ENCODE assay signal across 24 cellular contexts in the genomic region with DNA sequence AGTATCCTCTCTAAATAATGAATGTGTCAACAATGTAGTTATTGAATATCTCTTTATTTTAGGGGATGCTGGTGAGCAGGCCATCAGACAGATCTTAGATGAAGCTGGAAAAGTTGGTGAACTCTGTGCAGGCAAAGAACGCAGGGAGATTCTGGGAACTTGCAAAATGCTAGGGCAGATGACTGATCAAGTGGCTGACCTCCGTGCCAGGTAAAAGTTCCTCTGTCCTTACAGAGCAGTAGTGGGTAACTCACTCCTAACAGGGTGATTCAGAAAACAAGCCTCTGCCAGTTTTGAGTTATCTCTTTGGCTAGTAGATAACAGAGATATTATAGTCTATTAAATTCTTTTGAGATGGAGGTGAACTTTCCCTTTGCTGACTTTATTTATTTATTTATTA.
"Had no signal": no experiment of that assay in that cellular context is flagged by ENCODE, and none has a peak within 500 bp of the region (broad histone marks: within the 10 kb centered on the region; RNA-seq: fewer than 3 reads in every experiment).

No MANE protein-coding gene starts in this region.

- DNase-seq: activated CD4-positive, alpha-beta T cell treated with anti-CD3 and anti-CD28 coated beads, Interleukin-2, amount 50 U/mL, for 48 hours; activated CD8-positive, alpha-beta memory T cell treated with anti-CD3 and anti-CD28 coated beads, Interleukin-2, amount 50 U/mL, for 48 hours; activated naive CD4-positive, alpha-beta T cell treated with Interleukin-2 at 50 U/mL for 16 hours; activated naive CD8-positive, alpha-beta T cell treated with anti-CD3 and anti-CD28 coated beads for 36 hours; activated T-cell treated with anti-CD3 and anti-CD28 coated beads, Interleukin-2, amount 50 U/mL, for 4 hours; amygdala; effector CD8-positive, alpha-beta T cell; foreskin melanocyte; glutamatergic neuron; lower lobe of right lung; naive B cell; stimulated activated CD4-positive, alpha-beta T cell treated with anti-CD3 and anti-CD28 coated beads, Interleukin-12 subunit alpha, Interleukin-12 subunit beta, amount 100 ng/mL, for 4 hours; stimulated activated CD4-positive, alpha-beta T cell treated with anti-CD3 and anti-CD28 coated beads, Interleukin-4, amount 100 ng/mL, for 4 hours; T-helper 1 cell; tibial artery; WERI-Rb-1 had no signal

- H3K9me3 ChIP-seq: lower lobe of right lung, tibial artery had no signal

- ATAC-seq: activated T-cell treated with anti-CD3 and anti-CD28 coated beads, Interleukin-2, amount 50 U/mL, for 4 hours; lower lobe of right lung had no signal

- H3K9me3 Mint-ChIP-seq: activated naive CD8-positive, alpha-beta T cell treated with anti-CD3 and anti-CD28 coated beads for 36 hours; activated T-cell treated with anti-CD3 and anti-CD28 coated beads, Interleukin-2, amount 50 U/mL, for 4 hours; activated T-helper 2 cell treated with anti-CD3 and anti-CD28 coated beads, Interferon-gamma antibody, Interleukin-2, Interleukin-4, amounts not matched to agents 10 μg/mL and 5 μg/mL and 100 μg/mL, durations not matched to agents 14 hours and 24 hours and 36 hours; dendritic cell treated with granulocyte-macrophage colony-stimulating factor and Interleukin-4, amounts not matched to agents 40 ng/mL and 50 ng/mL, for 4 days; naive B cell; neural progenitor cell; stimulated activated naive CD8-positive, alpha-beta T cell treated with anti-CD3 and anti-CD28 coated beads, Interleukin-15, Interleukin-2, amounts not matched to agents 100 ng/mL and 50 ng/mL, for 24 hours had no signal

- H3K79me2 ChIP-seq: hepatocyte had no signal

- H3K4me2 ChIP-seq: hepatocyte, neural progenitor cell had no signal

- H3K27ac Mint-ChIP-seq: activated naive CD8-positive, alpha-beta T cell treated with anti-CD3 and anti-CD28 coated beads for 36 hours; activated T-helper 2 cell treated with anti-CD3 and anti-CD28 coated beads, Interferon-gamma antibody, Interleukin-2, Interleukin-4, amounts not matched to agents 10 μg/mL and 5 μg/mL and 100 μg/mL, durations not matched to agents 14 hours and 24 hours and 36 hours; dendritic cell treated with granulocyte-macrophage colony-stimulating factor and Interleukin-4, amounts not matched to agents 40 ng/mL and 50 ng/mL, for 4 days; naive B cell; neural progenitor cell; progenitor cell of endocrine pancreas; stimulated activated naive CD8-positive, alpha-beta T cell treated with anti-CD3 and anti-CD28 coated beads, Interleukin-15, Interleukin-2, amounts not matched to agents 100 ng/mL and 50 ng/mL, for 24 hours had no signal

- H3K36me3 Mint-ChIP-seq: activated naive CD8-positive, alpha-beta T cell treated with anti-CD3 and anti-CD28 coated beads for 36 hours had no signal

- H3K9ac ChIP-seq: neural progenitor cell had no signal

- H3K36me3 ChIP-seq: neural progenitor cell had no signal

- FAIRE-seq: bronchial epithelial cell, TTC549 had no signal

- H2AFZ ChIP-seq: hepatocyte, neural progenitor cell had no signal

- H3K27me3 ChIP-seq: hepatocyte, neural progenitor cell, tibial artery had no signal

- H3K4me3 ChIP-seq: hepatocyte, lower lobe of right lung, neural progenitor cell, tibial artery had no signal

- H3K4me3 Mint-ChIP-seq: activated naive CD8-positive, alpha-beta T cell treated with anti-CD3 and anti-CD28 coated beads for 36 hours; activated T-cell treated with anti-CD3 and anti-CD28 coated beads, Interleukin-2, amount 50 U/mL, for 4 hours; dendritic cell treated with granulocyte-macrophage colony-stimulating factor and Interleukin-4, amounts not matched to agents 40 ng/mL and 50 ng/mL, for 4 days; neural progenitor cell; stimulated activated naive CD8-positive, alpha-beta T cell treated with anti-CD3 and anti-CD28 coated beads, Interleukin-15, Interleukin-2, amounts not matched to agents 100 ng/mL and 50 ng/mL, for 24 hours had no signal

- H3K27ac ChIP-seq: hepatocyte, lower lobe of right lung, neural progenitor cell, WERI-Rb-1 had no signal

- H3K27me3 Mint-ChIP-seq: activated naive CD8-positive, alpha-beta T cell treated with anti-CD3 and anti-CD28 coated beads for 36 hours; dendritic cell treated with granulocyte-macrophage colony-stimulating factor and Interleukin-4, amounts not matched to agents 40 ng/mL and 50 ng/mL, for 4 days; naive B cell; progenitor cell of endocrine pancreas; stimulated activated naive CD8-positive, alpha-beta T cell treated with anti-CD3 and anti-CD28 coated beads, Interleukin-15, Interleukin-2, amounts not matched to agents 100 ng/mL and 50 ng/mL, for 24 hours had no signal
